In genomic region chr1:185348995-185349394, GRCh38 we compare ENCODE assay signal across 23 cellular contexts.
"Had no signal": no experiment of that assay in that cellular context is flagged by ENCODE, and none has a peak within 500 bp of the region (broad histone marks: within the 10 kb centered on the region; RNA-seq: fewer than 3 reads in every experiment).

No MANE protein-coding gene starts in this region.

- FAIRE-seq: endothelial cell of umbilical vein had no signal

- ATAC-seq: heart left ventricle; naive thymus-derived CD8-positive, alpha-beta T cell; stimulated activated naive B cell treated with anti-CD40 and anti-IgM and Interleukin-4, amounts not matched to agents 10 μg/mL and 1 μg/mL and 100 μg/mL, for 72 hours; stimulated activated naive CD8-positive, alpha-beta T cell treated with anti-CD3 and anti-CD28 coated beads, Interleukin-15, amount 100 ng/mL, for 72 hours had no signal

- H3K4me1 ChIP-seq: colonic mucosa, testis had no signal

- DNase-seq: colonic mucosa; effector CD4-positive, alpha-beta T cell; endodermal cell; erythroblast; heart left ventricle; hypothalamus; kidney glomerular epithelial cell; mucosa of descending colon; naive thymus-derived CD8-positive, alpha-beta T cell; ovary; retina; right lobe of liver; spleen; stimulated activated CD4-positive, alpha-beta T cell treated with anti-CD3 and anti-CD28 coated beads, Interleukin-15, amount 100 ng/mL, for 24 hours; stimulated activated CD4-positive, alpha-beta T cell treated with anti-CD3 and anti-CD28 coated beads, Interleukin-1b, Interleukin-23, amount 100 ng/mL, for 48 hours; stimulated activated CD4-positive, alpha-beta T cell treated with anti-CD3 and anti-CD28 coated beads, Interleukin-4, amount 100 ng/mL, for 24 hours; stimulated activated naive B cell treated with anti-CD40 and anti-IgM and Interleukin-4, amounts not matched to agents 10 μg/mL and 1 μg/mL and 100 μg/mL, for 72 hours; stimulated activated naive CD8-positive, alpha-beta T cell treated with anti-CD3 and anti-CD28 coated beads, Interleukin-15, amount 100 ng/mL, for 72 hours; testis; transverse colon had no signal

- H3K9me3 Mint-ChIP-seq: endodermal cell; naive thymus-derived CD8-positive, alpha-beta T cell; neural crest cell; stimulated activated naive B cell treated with anti-CD40 and anti-IgM and Interleukin-4, amounts not matched to agents 10 μg/mL and 1 μg/mL and 100 μg/mL, for 72 hours; stimulated activated naive CD8-positive, alpha-beta T cell treated with anti-CD3 and anti-CD28 coated beads, Interleukin-15, amount 100 ng/mL, for 72 hours had no signal

- H3K27ac ChIP-seq: colonic mucosa, heart left ventricle, ovary, right lobe of liver, spleen, testis had no signal

- H3K36me3 Mint-ChIP-seq: naive thymus-derived CD8-positive, alpha-beta T cell; stimulated activated naive B cell treated with anti-CD40 and anti-IgM and Interleukin-4, amounts not matched to agents 10 μg/mL and 1 μg/mL and 100 μg/mL, for 72 hours had no signal

- H3K36me3 ChIP-seq: colonic mucosa, heart left ventricle, ovary, right lobe of liver, spleen, transverse colon had no signal

- H3K4me3 ChIP-seq: colonic mucosa, heart left ventricle, mucosa of descending colon, ovary, right lobe of liver, spleen, testis, transverse colon had no signal

- H3K9me3 ChIP-seq: colonic mucosa, heart left ventricle, mucosa of descending colon, ovary, right lobe of liver, spleen, testis, transverse colon had no signal

- H3K4me3 Mint-ChIP-seq: endodermal cell; naive thymus-derived CD8-positive, alpha-beta T cell; neural crest cell; stimulated activated naive B cell treated with anti-CD40 and anti-IgM and Interleukin-4, amounts not matched to agents 10 μg/mL and 1 μg/mL and 100 μg/mL, for 72 hours; stimulated activated naive CD8-positive, alpha-beta T cell treated with anti-CD3 and anti-CD28 coated beads, Interleukin-15, amount 100 ng/mL, for 72 hours had no signal

- H3K27me3 Mint-ChIP-seq: naive thymus-derived CD8-positive, alpha-beta T cell; progenitor cell of endocrine pancreas; stimulated activated naive B cell treated with anti-CD40 and anti-IgM and Interleukin-4, amounts not matched to agents 10 μg/mL and 1 μg/mL and 100 μg/mL, for 72 hours; stimulated activated naive CD8-positive, alpha-beta T cell treated with anti-CD3 and anti-CD28 coated beads, Interleukin-15, amount 100 ng/mL, for 72 hours had no signal

- H3K27ac Mint-ChIP-seq: endodermal cell; stimulated activated naive B cell treated with anti-CD40 and anti-IgM and Interleukin-4, amounts not matched to agents 10 μg/mL and 1 μg/mL and 100 μg/mL, for 72 hours; stimulated activated naive CD8-positive, alpha-beta T cell treated with anti-CD3 and anti-CD28 coated beads, Interleukin-15, amount 100 ng/mL, for 72 hours had no signal

- H3K27me3 ChIP-seq: colonic mucosa, heart left ventricle, ovary, right lobe of liver, spleen, testis, transverse colon had no signal
